In genomic region chr1:43171876-43172531, GRCh38 we compare ENCODE assay signal across 8 cellular contexts. TPM values are rescaled to one million over a fixed set of nuclear protein-coding genes. Genes with fewer than 3 reads are reported as not detected.
A peak's percentile ranks its signal among the peaks of the same experiment; 100 is the strongest.
DNase-seq lines count a peak whose midpoint lies in the region; ATAC-seq and TF ChIP-seq lines count a peak whose summit lies in the region.

TSS of gene CFAP57 (plus strand) at chr1:43172330. CDS start at chr1:43172754, 424 bp downstream.
TSS of gene EBNA1BP2 (minus strand) at chr1:43172290. CDS start at chr1:43172118, 172 bp downstream.

- H2AFZ ChIP-seq in mammary epithelial cell (ENCODE audit: low read depth, low read length) (peak within 1 kb of the TSS; percentile 95), smooth muscle cell (ENCODE audit: low read depth) (peak within 1 kb of the TSS; percentile 96)

- H3K9me3 ChIP-seq in mammary epithelial cell (replicated peaks; ENCODE audit: insufficient read depth, low read length) (no peaks in the 10 kb centered on the region), smooth muscle cell (replicated peaks; ENCODE audit: low read depth) (no peaks in the 10 kb centered on the region)

- dilution Hi-C loops in mammary epithelial cell (cut with HindIII; ENCODE audit: low sequenced_read_pairs), result no loop called here

- DNase-seq in AG08395 (ENCODE audit: low spot score), result peak; percentile 96
- DNase-seq in NCI-H2196 (lab: John Stamatoyannopoulos, UW; ENCODE audit: unreplicated experiment), result peak; percentile 86
- DNase-seq in mammary epithelial cell, result peak; percentile 92
- peak; percentile 92 to 95 (median 94) for DNase-seq in immature natural killer cell
- peak; percentile 97 for DNase-seq in smooth muscle cell (lab: John Stamatoyannopoulos, UW; ENCODE audit: unreplicated experiment)

- H3K79me2 ChIP-seq in mammary epithelial cell (ENCODE audit: insufficient read depth, low read length) (peaks cover 38% of the 10 kb centered on the region), smooth muscle cell (ENCODE audit: low read depth) (peaks cover 24% of the 10 kb centered on the region)

- H3K4me3 ChIP-seq in mammary epithelial cell (replicated peaks in 1 of 3; ENCODE audit: insufficient read depth in 1 of 3, low read depth in 2 of 3, low read length in 3 of 3), result peak within 1 kb of the TSS; percentile 56 to 100 (median 94)
- H3K4me3 ChIP-seq in smooth muscle cell, result peak within 1 kb of the TSS; percentile 97

- in situ Hi-C loops in mammary epithelial cell (cut with MboI; ENCODE audit: low sequenced_read_pairs in 2 of 2), result no loop called here

- H3K27ac Mint-ChIP-seq in immature natural killer cell, result peak within 1 kb of the TSS; percentile 82 to 94 (median 92)

- TF ChIP-seq CTCF in VCaP (conservative IDR thresholded peaks at IDR 0.05) (no peak), mammary epithelial cell (conservative IDR thresholded peaks at IDR 0.05 in 1 of 2, IDR thresholded peaks at IDR 0.05 in 1 of 2; ENCODE audit: extremely low read depth in 1 of 2, insufficient read depth in 1 of 2, low read depth in 1 of 2, low read length in 2 of 2) (no peak), smooth muscle cell (IDR thresholded peaks at IDR 0.05; ENCODE audit: borderline replicate concordance, insufficient read depth, poor library complexity, severe bottlenecking) (no peak)

- intact Hi-C loops in mammary epithelial cell (cut with micrococcal nuclease), result loop anchor here (1.0 to 2.0 kb wide), 3 partner anchors 34 to 98 kb away; no protein-coding TSS in a partner anchor

- CTCF ChIA-PET in mammary epithelial cell (lab: Charles Lee; ENCODE audit: low non-redundant PET), result interaction anchor here (0.6 kb wide), 1 partner anchor 98 kb away, joined by 6 read pairs; no protein-coding TSS in a partner anchor

- WGBS in mammary epithelial cell (ENCODE audit: low coverage, missing lambda C conversion rate), result 1% methylated on average over 18 of the region's 45 CpGs
- WGBS in smooth muscle cell (ENCODE audit: low lambda C conversion rate), result under 1% methylated on average over 45 of the region's 45 CpGs

- TSS peak; percentile 61 for BruUV-seq in mammary epithelial cell (replicated peaks; lab: Mats Ljungman, UMichigan)

- H3K4me1 ChIP-seq in mammary epithelial cell (ENCODE audit: insufficient read depth, low read length) (peaks cover 11% of the 10 kb centered on the region), smooth muscle cell (ENCODE audit: low read depth) (no peaks in the 10 kb centered on the region)

- H3K4me2 ChIP-seq in mammary epithelial cell (ENCODE audit: insufficient read depth, low read depth, low read length), result peak within 1 kb of the TSS; percentile 73
- H3K4me2 ChIP-seq in smooth muscle cell, result peak within 1 kb of the TSS; percentile 94

- H4K20me1 ChIP-seq in mammary epithelial cell (ENCODE audit: insufficient read depth, low read length), result no peaks in the 10 kb centered on the region
- no peaks in the 10 kb centered on the region for H4K20me1 ChIP-seq in smooth muscle cell (ENCODE audit: low read depth)

- H3K36me3 ChIP-seq in mammary epithelial cell (ENCODE audit: insufficient read depth, low read length), result peaks cover 24% of the 10 kb centered on the region
- H3K36me3 ChIP-seq in smooth muscle cell (ENCODE audit: low read depth), result peaks cover 7% of the 10 kb centered on the region

- H3K27me3 Mint-ChIP-seq in immature natural killer cell (ENCODE audit: low read depth in 3 of 3), result peaks cover 8 to 10% (median 9%) of the 10 kb centered on the region in 3 donors

- H3K4me1 Mint-ChIP-seq in immature natural killer cell, result peaks cover 24 to 34% of the 10 kb centered on the region in 2 donors

- peaks cover 0 to under 1% (median 0%) of the 10 kb centered on the region in 6 donors for H3K9me3 Mint-ChIP-seq in immature natural killer cell

- no peaks in the 10 kb centered on the region for H3K27me3 ChIP-seq in mammary epithelial cell (ENCODE audit: insufficient read depth, low read length)
- H3K27me3 ChIP-seq in smooth muscle cell (ENCODE audit: low read depth), result no peaks in the 10 kb centered on the region

- H3K9ac ChIP-seq in mammary epithelial cell (ENCODE audit: insufficient read depth, low read length), result peak within 1 kb of the TSS; percentile 78
- peak within 1 kb of the TSS; percentile 91 for H3K9ac ChIP-seq in smooth muscle cell (ENCODE audit: low read depth)

- H3K4me3 Mint-ChIP-seq in immature natural killer cell, result peak within 1 kb of the TSS; percentile 97 to 99 (median 98)

- peak; percentile 90 for ATAC-seq in GM18909 (IDR thresholded peaks at IDR 0.05; ENCODE audit: poor library complexity, unreplicated experiment)
- peak; percentile 74 for ATAC-seq in HG03139 (IDR thresholded peaks at IDR 0.05; ENCODE audit: unreplicated experiment)

- H3F3A ChIP-seq in smooth muscle cell (ENCODE audit: low read depth), result peaks cover 5% of the 10 kb centered on the region

- H3K27ac ChIP-seq in VCaP, result peak within 1 kb of the TSS; percentile 48; the same call in 1 of the 2 replicates
- peak within 1 kb of the TSS; percentile 55 for H3K27ac ChIP-seq in mammary epithelial cell (ENCODE audit: insufficient read depth, low read depth, low read length)
- peak within 1 kb of the TSS; percentile 87 for H3K27ac ChIP-seq in smooth muscle cell (ENCODE audit: low read depth)

- peaks cover 8 to 27% (median 22%) of the 10 kb centered on the region in 3 donors for H3K36me3 Mint-ChIP-seq in immature natural killer cell

RNA-seq across cellular contexts. Expression of gene CFAP57, which starts in this region (rescaled TPM):
- under 1 TPM; 0.26 to 0.50 TPM for total RNA-seq in mammary epithelial cell
- 0.14 TPM for polyA plus RNA-seq in mammary epithelial cell
- not detected for polyA minus RNA-seq in mammary epithelial cell
- polyA plus RNA-seq in immature natural killer cell, result not detected
- total RNA-seq in smooth muscle cell, result 0.13 TPM in 1 of 2 replicates, not detected in the other
- 0.22 and 0.79 TPM in 2 replicates for polyA plus RNA-seq in smooth muscle cell

RNA-seq across cellular contexts. Expression of gene EBNA1BP2, which starts in this region (rescaled TPM):
- total RNA-seq in mammary epithelial cell (100 to 1,000 TPM in 1 of 2 donors, 10 to 100 TPM in 1; 56.5 to 115 TPM), smooth muscle cell (51.8 and 52.0 TPM in 2 replicates)
- polyA plus RNA-seq in mammary epithelial cell (126 TPM), immature natural killer cell (10 to 100 TPM; 52.8 to 61.7 (median 57.6) TPM), smooth muscle cell (85.9 and 102 TPM in 2 replicates)
- polyA minus RNA-seq in mammary epithelial cell, result 74.2 TPM

Comparison
In these comparisons a context has a peak if more than half of its experiments do, and no peak if none do; other contexts are left out.
1. Peak in every context shown above with its lines: DNase-seq, ATAC-seq, H3K4me3 ChIP-seq and H3K27ac ChIP-seq.